Comparison of ENCODE assay signal across 31 cellular contexts in the genomic region with DNA sequence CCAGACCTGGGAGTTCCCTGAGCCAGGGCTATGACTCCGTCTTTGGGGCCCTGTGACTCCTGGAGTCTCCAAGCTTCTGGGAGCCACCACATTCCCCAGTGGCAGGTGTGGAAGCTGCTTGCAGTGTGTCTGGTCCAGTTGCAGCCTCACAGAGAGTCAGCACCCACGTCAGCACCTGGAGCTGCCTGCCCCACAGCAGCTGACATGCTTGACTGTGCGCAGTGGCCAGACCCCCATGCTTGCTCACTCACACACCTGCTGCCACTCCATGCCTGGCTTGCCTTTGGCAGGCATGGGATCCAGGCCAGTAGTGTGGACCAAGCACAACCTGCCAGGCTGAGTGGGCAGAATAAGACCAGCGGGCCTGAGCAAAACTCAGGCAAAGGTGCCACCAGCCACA.
"Had no signal": no experiment of that assay in that cellular context is flagged by ENCODE, and none has a peak within 500 bp of the region (broad histone marks: within the 10 kb centered on the region; RNA-seq: fewer than 3 reads in every experiment).

No MANE protein-coding gene starts in this region.

- H3K27ac ChIP-seq: brain microvascular endothelial cell, Peyer's patch, SK-N-MC, WERI-Rb-1 had no signal

- DNase-seq: activated CD4-positive, alpha-beta memory T cell treated with anti-CD3 and anti-CD28 coated beads, Interleukin-2, amount 10 ng/mL, durations not matched to agents 7 days and 5 days; activated CD4-positive, alpha-beta T cell treated with anti-CD3 and anti-CD28 coated beads for 1 hour; activated CD4-positive, alpha-beta T cell treated with anti-CD3 and anti-CD28 coated beads for 48 hours; activated CD4-positive, CD25-positive, alpha-beta regulatory T cell; activated CD8-positive, alpha-beta memory T cell treated with anti-CD3 and anti-CD28 coated beads for 24 hours; activated CD8-positive, alpha-beta memory T cell treated with anti-CD3 and anti-CD28 coated beads, Interleukin-2, amount 10 ng/mL, durations not matched to agents 7 days and 5 days; activated CD8-positive, alpha-beta memory T cell treated with anti-CD3 and anti-CD28 coated beads, Interleukin-2, amount 50 U/mL, for 48 hours; activated effector memory CD4-positive, alpha-beta T cell treated with Interleukin-2 at 50 U/mL for 16 hours; activated naive CD4-positive, alpha-beta T cell treated with anti-CD3 and anti-CD28 coated beads, Interleukin-2, amount 10 ng/mL, durations not matched to agents 7 days and 5 days; activated naive CD8-positive, alpha-beta T cell treated with anti-CD3 and anti-CD28 coated beads, Interleukin-2, amount 50 U/mL, for 24 hours; activated T-cell treated with anti-CD3 and anti-CD28 coated beads, Interleukin-2, amount 50 U/mL, for 48 hours; anterior cingulate cortex; brain microvascular endothelial cell; central memory CD4-positive, alpha-beta T cell; Karpas-422; NCI-H1092; NCI-H1436 treated with DMSO at 0.1 percent for 48 hours; NCI-H1694 treated with DMSO at 0.1 percent for 48 hours; NCI-H2029 treated with DMSO at 0.1 percent for 48 hours; NCI-H2171 treated with DMSO at 0.1 percent for 48 hours; NCI-H2227 treated with DMSO at 0.1 percent for 48 hours; NCI-H446; NCI-H510A treated with DMSO at 0.1 percent for 48 hours; NCI-H526 treated with DMSO at 0.1 percent for 48 hours; NCI-H774; PC-3; Peyer's patch; RPMI8226; T1000; WERI-Rb-1 had no signal

- ATAC-seq: activated CD8-positive, alpha-beta memory T cell treated with anti-CD3 and anti-CD28 coated beads, Interleukin-2, amount 10 ng/mL, durations not matched to agents 7 days and 5 days; activated naive CD8-positive, alpha-beta T cell treated with anti-CD3 and anti-CD28 coated beads, Interleukin-2, amount 50 U/mL, for 24 hours; PC-3 had no signal

- H3K4me1 ChIP-seq: Peyer's patch had no signal

- H3K4me3 ChIP-seq: Peyer's patch, SK-N-MC had no signal

- H3K36me3 ChIP-seq: brain microvascular endothelial cell, Peyer's patch, WERI-Rb-1 had no signal

- H3K27me3 ChIP-seq: brain microvascular endothelial cell, Peyer's patch had no signal
